ENCODE assay signal across 16 cellular contexts in genomic region chr17:77686903-77687302, GRCh38.
DNase-seq lines count a peak whose midpoint lies in the region; ATAC-seq and TF ChIP-seq lines count a peak whose summit lies in the region.
"Had no signal": no experiment of that assay in that cellular context is flagged by ENCODE, and none has a peak within 500 bp of the region (broad histone marks: within the 10 kb centered on the region; RNA-seq: fewer than 3 reads in every experiment).

No MANE protein-coding gene starts in this region.

- H3K36me3 Mint-ChIP-seq in activated naive CD8-positive, alpha-beta T cell treated with anti-CD3 and anti-CD28 coated beads, Interleukin-2, amount 50 U/mL, for 24 hours (ENCODE audit: low read depth), result no peaks in the 10 kb centered on the region

- no peaks in the 10 kb centered on the region for H3K27me3 ChIP-seq in neural cell (ENCODE audit: insufficient read depth, low read depth, low read length)

- no peaks in the 10 kb centered on the region for H3K79me2 ChIP-seq in neural cell (replicated peaks; ENCODE audit: insufficient read depth, low read length)

- H3K4me3 ChIP-seq in neural cell (ENCODE audit: low read length), result peak overlapping the region; percentile 21
- H3K4me3 ChIP-seq: HAP-1 had no signal

- TF ChIP-seq EP300 in neural cell (conservative IDR thresholded peaks at IDR 0.05; ENCODE audit: poor library complexity, severe bottlenecking), result peak; percentile 65

- no peaks in the 10 kb centered on the region for H4K20me1 ChIP-seq in neural cell (ENCODE audit: insufficient read depth)

- DNase-seq in NCI-H1417 (lab: John Stamatoyannopoulos, UW) (peak in 2 of 3 experiments; percentile 11 to 28), NCI-H1417 treated with DMSO at 0.1 percent for 48 hours (lab: John Stamatoyannopoulos, UW) (no peak), NCI-H187 treated with DMSO at 0.1 percent for 48 hours (lab: John Stamatoyannopoulos, UW) (peak; percentile 27), NCI-H2227 treated with DMSO at 0.1 percent for 48 hours (lab: John Stamatoyannopoulos, UW) (peak; percentile 19), NOMO-1 (lab: John Stamatoyannopoulos, UW; ENCODE audit: unreplicated experiment in 2 of 2) (no peak), NCI-H82 treated with DMSO at 0.1 percent for 48 hours (lab: John Stamatoyannopoulos, UW; ENCODE audit: unreplicated experiment) (no peak)
- no peak for DNase-seq in activated naive CD8-positive, alpha-beta T cell treated with anti-CD3 and anti-CD28 coated beads, Interleukin-2, amount 50 U/mL, for 24 hours
- DNase-seq: AML-193; C1 segment of cervical spinal cord; Calu3; CD4-positive, alpha-beta T cell; DMS 273 treated with DMSO at 0.1 percent for 48 hours had no signal

- H3K27me3 Mint-ChIP-seq in activated naive CD8-positive, alpha-beta T cell treated with anti-CD3 and anti-CD28 coated beads, Interleukin-2, amount 50 U/mL, for 24 hours, result peaks cover 6% of the 10 kb centered on the region

- H3K9me3 Mint-ChIP-seq in activated naive CD8-positive, alpha-beta T cell treated with anti-CD3 and anti-CD28 coated beads, Interleukin-2, amount 50 U/mL, for 24 hours, result no peaks in the 10 kb centered on the region
- H3K9me3 Mint-ChIP-seq: CD4-positive, alpha-beta T cell had no signal

- H3K4me1 Mint-ChIP-seq in activated naive CD8-positive, alpha-beta T cell treated with anti-CD3 and anti-CD28 coated beads, Interleukin-2, amount 50 U/mL, for 24 hours, result peaks cover 18% of the 10 kb centered on the region

- H3K4me2 ChIP-seq in neural cell (ENCODE audit: low read length), result no peak overlapping the region

- H3K9me3 ChIP-seq in neural cell (ENCODE audit: low read length), result no peaks in the 10 kb centered on the region
- H3K9me3 ChIP-seq: HAP-1 had no signal

- H3K9ac ChIP-seq in neural cell (ENCODE audit: low read length), result peak overlapping the region; percentile 20

- TF ChIP-seq CTCF in neural cell (IDR thresholded peaks at IDR 0.05; ENCODE audit: poor library complexity, severe bottlenecking), result no peak

- no peak overlapping the region for H3K4me3 Mint-ChIP-seq in activated naive CD8-positive, alpha-beta T cell treated with anti-CD3 and anti-CD28 coated beads, Interleukin-2, amount 50 U/mL, for 24 hours
- H3K4me3 Mint-ChIP-seq: CD4-positive, alpha-beta T cell had no signal

- peak overlapping the region; percentile 65 for H3K27ac ChIP-seq in neural cell (ENCODE audit: low read length)
- H3K27ac ChIP-seq: 22Rv1, HL-60 had no signal

- TF ChIP-seq RAD21 in neural cell (conservative IDR thresholded peaks at IDR 0.05), result no peak

- no peak overlapping the region for H2AFZ ChIP-seq in neural cell (ENCODE audit: low read depth, low read length)

- no peak overlapping the region for H3K27ac Mint-ChIP-seq in activated naive CD8-positive, alpha-beta T cell treated with anti-CD3 and anti-CD28 coated beads, Interleukin-2, amount 50 U/mL, for 24 hours
- H3K27ac Mint-ChIP-seq: CD4-positive, alpha-beta T cell had no signal

- no peak for ATAC-seq in activated naive CD8-positive, alpha-beta T cell treated with anti-CD3 and anti-CD28 coated beads, Interleukin-2, amount 50 U/mL, for 24 hours

- no peaks in the 10 kb centered on the region for H3F3A ChIP-seq in neural cell (ENCODE audit: insufficient read depth, low read length, poor library complexity, severe bottlenecking)

- H3K36me3 ChIP-seq in neural cell (ENCODE audit: insufficient read depth, low read length), result no peaks in the 10 kb centered on the region
- H3K36me3 ChIP-seq: HAP-1 had no signal

- no peaks in the 10 kb centered on the region for H3K9me2 ChIP-seq in neural cell (ENCODE audit: insufficient read depth, low read length)

TF ChIP-seq in neural cell, 6 proteins besides CTCF, POLR2A, EP300 and RAD21:
- TF ChIP-seq MXI1 (conservative IDR thresholded peaks at IDR 0.05; ENCODE audit: poor library complexity, severe bottlenecking), result peak; percentile 39
- TF ChIP-seq POLR2AphosphoS5 (IDR thresholded peaks at IDR 0.05), result peak; percentile 76
- TF ChIP-seq, protein P1, sequence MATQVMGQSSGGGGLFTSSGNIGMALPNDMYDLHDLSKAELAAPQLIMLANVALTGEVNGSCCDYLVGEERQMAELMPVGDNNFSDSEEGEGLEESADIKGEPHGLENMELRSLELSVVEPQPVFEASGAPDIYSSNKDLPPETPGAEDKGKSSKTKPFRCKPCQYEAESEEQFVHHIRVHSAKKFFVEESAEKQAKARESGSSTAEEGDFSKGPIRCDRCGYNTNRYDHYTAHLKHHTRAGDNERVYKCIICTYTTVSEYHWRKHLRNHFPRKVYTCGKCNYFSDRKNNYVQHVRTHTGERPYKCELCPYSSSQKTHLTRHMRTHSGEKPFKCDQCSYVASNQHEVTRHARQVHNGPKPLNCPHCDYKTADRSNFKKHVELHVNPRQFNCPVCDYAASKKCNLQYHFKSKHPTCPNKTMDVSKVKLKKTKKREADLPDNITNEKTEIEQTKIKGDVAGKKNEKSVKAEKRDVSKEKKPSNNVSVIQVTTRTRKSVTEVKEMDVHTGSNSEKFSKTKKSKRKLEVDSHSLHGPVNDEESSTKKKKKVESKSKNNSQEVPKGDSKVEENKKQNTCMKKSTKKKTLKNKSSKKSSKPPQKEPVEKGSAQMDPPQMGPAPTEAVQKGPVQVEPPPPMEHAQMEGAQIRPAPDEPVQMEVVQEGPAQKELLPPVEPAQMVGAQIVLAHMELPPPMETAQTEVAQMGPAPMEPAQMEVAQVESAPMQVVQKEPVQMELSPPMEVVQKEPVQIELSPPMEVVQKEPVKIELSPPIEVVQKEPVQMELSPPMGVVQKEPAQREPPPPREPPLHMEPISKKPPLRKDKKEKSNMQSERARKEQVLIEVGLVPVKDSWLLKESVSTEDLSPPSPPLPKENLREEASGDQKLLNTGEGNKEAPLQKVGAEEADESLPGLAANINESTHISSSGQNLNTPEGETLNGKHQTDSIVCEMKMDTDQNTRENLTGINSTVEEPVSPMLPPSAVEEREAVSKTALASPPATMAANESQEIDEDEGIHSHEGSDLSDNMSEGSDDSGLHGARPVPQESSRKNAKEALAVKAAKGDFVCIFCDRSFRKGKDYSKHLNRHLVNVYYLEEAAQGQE (IDR thresholded peaks at IDR 0.05; ENCODE audit: borderline replicate concordance), result peak; percentile 44
- peak; percentile 40 for TF ChIP-seq SMC3 (conservative IDR thresholded peaks at IDR 0.05; ENCODE audit: poor library complexity)
- no peak for TF ChIP-seq TAF1 (IDR thresholded peaks at IDR 0.05; ENCODE audit: low read depth)
- no peak for TF ChIP-seq EZH2 (IDR thresholded peaks at IDR 0.05; ENCODE audit: borderline replicate concordance, insufficient read depth, low read length, poor library complexity, severe bottlenecking)
TF ChIP-seq in neural cell: peak in this region for 4.

Comparison
In these comparisons a context has a peak if more than half of its experiments do, and no peak if none do; other contexts are left out.
1. DNase-seq: peak in NCI-H1417 (2 of 3), NCI-H187 treated with DMSO at 0.1 percent for 48 hours (single experiment) and NCI-H2227 treated with DMSO at 0.1 percent for 48 hours (single experiment); none in NCI-H1417 treated with DMSO at 0.1 percent for 48 hours (single experiment), NOMO-1 (0 of 2), activated naive CD8-positive, alpha-beta T cell treated with anti-CD3 and anti-CD28 coated beads, Interleukin-2, amount 50 U/mL, for 24 hours (single experiment) and NCI-H82 treated with DMSO at 0.1 percent for 48 hours (single experiment).